Comparison of ENCODE assay signal across 26 cellular contexts in genomic region chr2:25787020-25787419, GRCh38.
DNase-seq lines count a peak whose midpoint lies in the region; ATAC-seq and TF ChIP-seq lines count a peak whose summit lies in the region.
"Had no signal": no experiment of that assay in that cellular context is flagged by ENCODE, and none has a peak within 500 bp of the region (broad histone marks: within the 10 kb centered on the region; RNA-seq: fewer than 3 reads in every experiment).

No MANE protein-coding gene starts in this region.

- H3K9me2 ChIP-seq in GM23338 (ENCODE audit: insufficient read depth), result no peaks in the 10 kb centered on the region

- H3K79me2 ChIP-seq in GM23338 (replicated peaks; ENCODE audit: insufficient read depth), result 0 out of 2 replicates have a peak, but pooled peaks cover 4% of the 10 kb centered on the region
- H3K79me2 ChIP-seq in trophoblast cell (ENCODE audit: control insufficient read depth, insufficient read depth, low read length, poor library complexity), result no peaks in the 10 kb centered on the region

- no peak overlapping the region for H2BK12ac ChIP-seq in trophoblast cell (ENCODE audit: low read length)

- peaks cover 7% of the 10 kb centered on the region; the same call in 2 of the 3 replicates for H3K36me3 Mint-ChIP-seq in GM23338 (ENCODE audit: low read depth)
- H3K36me3 Mint-ChIP-seq in natural killer cell treated with Interleukin-12 subunit alpha and Interleukin-12 subunit beta and Interleukin-15 and Interleukin-18, amount 100 ng/mL, for 72 hours, result no peaks in the 10 kb centered on the region

- no peak overlapping the region for H3K18ac ChIP-seq in trophoblast cell (ENCODE audit: low read length)

- no peak overlapping the region for H3K27ac ChIP-seq in GM23338 (ENCODE audit: low read depth)
- peak overlapping the region; percentile 90 for H3K27ac ChIP-seq in VCaP
- H3K27ac ChIP-seq in trophoblast cell (ENCODE audit: low read depth, low read length), result no peak overlapping the region
- H3K27ac ChIP-seq in esophagus squamous epithelium, result no peak overlapping the region
- no peak overlapping the region for H3K27ac ChIP-seq in colonic mucosa
- H3K27ac ChIP-seq: C4-2B, HL-60, KMS-11, SK-N-MC had no signal

- H3K4me1 ChIP-seq in GM23338 (ENCODE audit: insufficient read depth) (no peaks in the 10 kb centered on the region), trophoblast cell (ENCODE audit: control insufficient read depth in 1 of 2, insufficient read depth in 2 of 2, low read length in 2 of 2) (no peaks in the 10 kb centered on the region), esophagus squamous epithelium (no peaks in the 10 kb centered on the region), colonic mucosa (no peaks in the 10 kb centered on the region)

- no peak overlapping the region for H3K9ac ChIP-seq in trophoblast cell (ENCODE audit: low read length)
- no peak overlapping the region for H3K9ac ChIP-seq in colonic mucosa (ENCODE audit: low read depth in 2 of 2, low read length in 2 of 2)
- H3K9ac ChIP-seq: KMS-11 had no signal

- TF ChIP-seq CTCF in GM23338 (conservative IDR thresholded peaks at IDR 0.05; ENCODE audit: low read depth in 2 of 2), result no peak
- TF ChIP-seq CTCF in VCaP (conservative IDR thresholded peaks at IDR 0.05), result no peak
- TF ChIP-seq CTCF in esophagus squamous epithelium (IDR thresholded peaks at IDR 0.05), result no peak
- TF ChIP-seq CTCF in colonic mucosa (IDR thresholded peaks at IDR 0.05), result no peak

- H4K8ac ChIP-seq in trophoblast cell (ENCODE audit: low read depth, low read length), result no peak overlapping the region

- H3K14ac ChIP-seq in trophoblast cell (ENCODE audit: low read length), result no peak overlapping the region

- H4K20me1 ChIP-seq in GM23338 (replicated peaks; ENCODE audit: insufficient read depth), result no peaks in the 10 kb centered on the region

- WGBS in trophoblast cell (ENCODE audit: extremely low coverage, insufficient coverage, insufficient read length), result no CpG with 5 or more reads among the region's 2 CpGs
- WGBS in esophagus squamous epithelium, 2 donors, result 88 to 91% methylated on average over 2 of the region's 2 CpGs

- H2AFZ ChIP-seq in GM23338 (no peak overlapping the region), trophoblast cell (ENCODE audit: insufficient read depth, low read length, poor library complexity) (no peak overlapping the region)

- H2BK5ac ChIP-seq in trophoblast cell (ENCODE audit: low read depth, low read length, poor library complexity), result no peak overlapping the region

- H2BK120ac ChIP-seq in trophoblast cell (ENCODE audit: insufficient read depth, low read length, poor library complexity), result no peak overlapping the region

- H3F3A ChIP-seq in GM23338 (replicated peaks; ENCODE audit: low read depth), result no peaks in the 10 kb centered on the region

- no peak overlapping the region for H3K27ac Mint-ChIP-seq in GM23338
- H3K27ac Mint-ChIP-seq in natural killer cell treated with Interleukin-12 subunit alpha and Interleukin-12 subunit beta and Interleukin-15 and Interleukin-18, amount 100 ng/mL, for 72 hours, result no peak overlapping the region

- H3K4me2 ChIP-seq in GM23338 (no peak overlapping the region), trophoblast cell (ENCODE audit: low read length) (peak overlapping the region; percentile 30)
- H3K4me2 ChIP-seq: KMS-11 had no signal

- DNase-seq in GM23338 (ENCODE audit: low spot score), result peak; percentile 4
- DNase-seq in kidney tubule cell (ENCODE audit: low spot score), result peak; percentile 4
- peak; percentile 40 to 71 for DNase-seq in trophoblast cell
- no peak for DNase-seq in natural killer cell treated with Interleukin-12 subunit alpha and Interleukin-12 subunit beta and Interleukin-15 and Interleukin-18, amount 100 ng/mL, for 72 hours (ENCODE audit: low spot score)
- DNase-seq in SW 1271 (lab: John Stamatoyannopoulos, UW), result no peak
- DNase-seq in esophagus squamous epithelium (lab: John Stamatoyannopoulos, UW), result no peak
- DNase-seq in colonic mucosa, result no peak
- DNase-seq: Calu3; CD8-positive, alpha-beta memory T cell; DMS153; EL; GF-D8; HCEC 1CT; IMR-90; NCI-H1417; NCI-H1694 treated with DMSO at 0.1 percent for 48 hours; NCI-H2081 treated with DMSO at 0.1 percent for 48 hours; NCI-H2171 treated with DMSO at 0.1 percent for 48 hours; NCI-H524 treated with DMSO at 0.1 percent for 48 hours; OCI-M1; SHP77 had no signal

- no peaks in the 10 kb centered on the region for H3K4me1 Mint-ChIP-seq in GM23338
- H3K4me1 Mint-ChIP-seq in natural killer cell treated with Interleukin-12 subunit alpha and Interleukin-12 subunit beta and Interleukin-15 and Interleukin-18, amount 100 ng/mL, for 72 hours (ENCODE audit: low read depth in 2 of 2), result peaks cover 28 to 38% of the 10 kb centered on the region in 2 donors

- H3K4me3 ChIP-seq in GM23338 (no peak overlapping the region), trophoblast cell (ENCODE audit: low read depth, low read length) (no peak overlapping the region), esophagus squamous epithelium (no peak overlapping the region), colonic mucosa (no peak overlapping the region)
- H3K4me3 ChIP-seq: SK-N-MC had no signal

- no peak overlapping the region for H4K91ac ChIP-seq in trophoblast cell (ENCODE audit: low read depth, low read length)

- TF ChIP-seq POLR2A in esophagus squamous epithelium (IDR thresholded peaks at IDR 0.05), result no peak

- H3K9me3 Mint-ChIP-seq in GM23338, result no peaks in the 10 kb centered on the region
- H3K9me3 Mint-ChIP-seq in natural killer cell treated with Interleukin-12 subunit alpha and Interleukin-12 subunit beta and Interleukin-15 and Interleukin-18, amount 100 ng/mL, for 72 hours, result no peaks in the 10 kb centered on the region
- H3K9me3 Mint-ChIP-seq: CD8-positive, alpha-beta memory T cell had no signal

- no peaks in the 10 kb centered on the region for H3K27me3 ChIP-seq in GM23338 (ENCODE audit: insufficient read depth)
- no peaks in the 10 kb centered on the region for H3K27me3 ChIP-seq in trophoblast cell (ENCODE audit: insufficient read depth, low read length)
- H3K27me3 ChIP-seq in esophagus squamous epithelium, result no peaks in the 10 kb centered on the region
- H3K27me3 ChIP-seq in colonic mucosa, result no peaks in the 10 kb centered on the region

- H3K9me3 ChIP-seq in trophoblast cell (ENCODE audit: insufficient read depth, low read depth, low read length) (no peaks in the 10 kb centered on the region), esophagus squamous epithelium (no peaks in the 10 kb centered on the region), colonic mucosa (no peaks in the 10 kb centered on the region)

- H3K36me3 ChIP-seq in GM23338 (ENCODE audit: insufficient read depth) (no peaks in the 10 kb centered on the region), trophoblast cell (ENCODE audit: control insufficient read depth in 1 of 2, insufficient read depth in 2 of 2, low read length in 2 of 2) (peaks cover 0 to 10% of the 10 kb centered on the region in 2 experiments), esophagus squamous epithelium (peaks cover 0 to 58% (median 0%) of the 10 kb centered on the region in 3 donors), colonic mucosa (no peaks in the 10 kb centered on the region)

- H3K23ac ChIP-seq in trophoblast cell (ENCODE audit: low read length), result no peak overlapping the region

- no peak overlapping the region for H3K4me3 Mint-ChIP-seq in GM23338
- H3K4me3 Mint-ChIP-seq in natural killer cell treated with Interleukin-12 subunit alpha and Interleukin-12 subunit beta and Interleukin-15 and Interleukin-18, amount 100 ng/mL, for 72 hours, result no peak overlapping the region

- no peak overlapping the region for H3K4ac ChIP-seq in trophoblast cell (ENCODE audit: low read depth, low read length)

- H3K79me1 ChIP-seq in trophoblast cell (ENCODE audit: low read length), result no peaks in the 10 kb centered on the region

- H4K12ac ChIP-seq in trophoblast cell (ENCODE audit: low read depth, low read length), result no peak overlapping the region

- ATAC-seq in GM23338, result no peak
- ATAC-seq in natural killer cell treated with Interleukin-12 subunit alpha and Interleukin-12 subunit beta and Interleukin-15 and Interleukin-18, amount 100 ng/mL, for 72 hours, result no peak

- H3K27me3 Mint-ChIP-seq in GM23338 (ENCODE audit: insufficient read depth, low read depth, poor library complexity), result no peaks in the 10 kb centered on the region
- no peaks in the 10 kb centered on the region for H3K27me3 Mint-ChIP-seq in natural killer cell treated with Interleukin-12 subunit alpha and Interleukin-12 subunit beta and Interleukin-15 and Interleukin-18, amount 100 ng/mL, for 72 hours
- H3K27me3 Mint-ChIP-seq: CD8-positive, alpha-beta memory T cell had no signal

- intact Hi-C loops in esophagus squamous epithelium (cut with DNase I), result no loop called here
- intact Hi-C loops in colonic mucosa (cut with DNase I), result no loop called here

- H2AK5ac ChIP-seq in trophoblast cell (ENCODE audit: low read length), result no peak overlapping the region

Comparison
In these comparisons a context has a peak if more than half of its experiments do, and no peak if none do; other contexts are left out.
1. DNase-seq: peak in GM23338 (single experiment), kidney tubule cell (single experiment) and trophoblast cell (2 of 2); none in natural killer cell treated with Interleukin-12 subunit alpha and Interleukin-12 subunit beta and Interleukin-15 and Interleukin-18, amount 100 ng/mL, for 72 hours (single experiment), SW 1271 (0 of 2), esophagus squamous epithelium (single experiment) and colonic mucosa (single experiment).